Comparison of ENCODE assay signal across 17 cellular contexts in genomic region chr3:149270180-149270579, GRCh38. TPM values are rescaled to one million over a fixed set of nuclear protein-coding genes. Genes with fewer than 3 reads are reported as not detected.
DNase-seq lines count a peak whose midpoint lies in the region; ATAC-seq and TF ChIP-seq lines count a peak whose summit lies in the region.
"Had no signal": no experiment of that assay in that cellular context is flagged by ENCODE, and none has a peak within 500 bp of the region (broad histone marks: within the 10 kb centered on the region; RNA-seq: fewer than 3 reads in every experiment).

No MANE protein-coding gene starts in this region.

- H3K79me2 ChIP-seq in osteoblast (ENCODE audit: insufficient read depth, low read length): no peaks in the 10 kb centered on the region

- peak overlapping the region; percentile 9 for H3K4me2 ChIP-seq in osteoblast (ENCODE audit: insufficient read depth, low read length)

- no peaks in the 10 kb centered on the region for H3K4me1 ChIP-seq in HEK293 (ENCODE audit: control insufficient read depth, insufficient read depth, low read length)
- H3K4me1 ChIP-seq in osteoblast (ENCODE audit: insufficient read depth, low read length): peaks cover 5% of the 10 kb centered on the region

- H3K4me3 Mint-ChIP-seq in chondrocyte (ENCODE audit: unreplicated experiment): no peak overlapping the region
- H3K4me3 Mint-ChIP-seq: B cell; CD4-positive, alpha-beta memory T cell; HFFc6 had no signal

- TF ChIP-seq CTCF in HEK293 (tag by site-specific recombination; IDR thresholded peaks at IDR 0.05) (no peak), chondrocyte (IDR thresholded peaks at IDR 0.05) (no peak), osteoblast (IDR thresholded peaks at IDR 0.05; ENCODE audit: extremely low read depth, low read depth, low read length) (no peak), lower leg skin (IDR thresholded peaks at IDR 0.05) (no peak)

- no peaks in the 10 kb centered on the region for H3K9me3 Mint-ChIP-seq in chondrocyte (ENCODE audit: low read depth)
- H3K9me3 Mint-ChIP-seq: CD4-positive, alpha-beta memory T cell; HFFc6 had no signal

- H3K9me3 ChIP-seq in HEK293 (ENCODE audit: control insufficient read depth, insufficient read depth, low read depth, low read length) (no peaks in the 10 kb centered on the region), osteoblast (ENCODE audit: low read depth, low read length) (no peaks in the 10 kb centered on the region)
- H3K9me3 ChIP-seq: MG63 had no signal

- intact Hi-C loops in lower leg skin (cut with DNase I; ENCODE audit: low total_unique reads): loop anchor here (10.0 kb wide), 1 partner anchor 405 kb away; the partner anchor contains the start of gene CPA3

- H3K4me3 ChIP-seq in HEK293 (ENCODE audit: low read depth, low read length) (no peak overlapping the region), osteoblast (ENCODE audit: insufficient read depth, low read length) (no peak overlapping the region), lower leg skin (ENCODE audit: low read depth, poor library complexity, severe bottlenecking) (no peak overlapping the region)
- H3K4me3 ChIP-seq: MG63 had no signal

- CTCF ChIA-PET in HEK293 (lab: Yijun Ruan, JAX): interaction anchor here (0.6 to 4.0 kb wide), 3 partner anchors 15 to 207 kb away, joined by 3 to 42 read pairs (median 5); no protein-coding TSS in a partner anchor

- POLR2A ChIA-PET in HEK293 (lab: Yijun Ruan, JAX): no interaction called here

- no peaks in the 10 kb centered on the region for H3K27me3 ChIP-seq in osteoblast (ENCODE audit: insufficient read depth, low read length)
- H3K27me3 ChIP-seq: MG63 had no signal

- no peaks in the 10 kb centered on the region for H3K36me3 ChIP-seq in HEK293 (ENCODE audit: control insufficient read depth in 2 of 2, insufficient read depth in 1 of 2, low read length in 2 of 2)
- H3K36me3 ChIP-seq in osteoblast (ENCODE audit: insufficient read depth, low read length): no peaks in the 10 kb centered on the region
- H3K36me3 ChIP-seq: MG63 had no signal

- peak; percentile 60 for DNase-seq in EL
- no peak for DNase-seq in chondrocyte (ENCODE audit: low spot score)
- DNase-seq in osteoblast (ENCODE audit: insufficient read length, low spot score, missing footprints): no peak
- no peak for DNase-seq in lower leg skin (ENCODE audit: low spot score in 2 of 2)
- DNase-seq: CD4-positive, alpha-beta memory T cell; DMS79 treated with DMSO at 0.1 percent for 48 hours; HFFc6; MG63; NCI-H1105; NCI-H1694 treated with DMSO at 0.1 percent for 48 hours; NCI-H446; NCI-H748 treated with DMSO at 0.1 percent for 48 hours; Right ventricle myocardium superior had no signal

- H3K27ac Mint-ChIP-seq in chondrocyte (ENCODE audit: unreplicated experiment): peak overlapping the region; percentile 39
- H3K27ac Mint-ChIP-seq: B cell, HFFc6 had no signal

- H3K27ac ChIP-seq in HEK293 (ENCODE audit: extremely low read depth, low read depth, low read length): no peak overlapping the region
- H3K27ac ChIP-seq in osteoblast (ENCODE audit: low read depth, low read length): no peak overlapping the region

- no peaks in the 10 kb centered on the region for H3K27me3 Mint-ChIP-seq in chondrocyte (ENCODE audit: low read depth)
- H3K27me3 Mint-ChIP-seq: B cell had no signal

- no peaks in the 10 kb centered on the region for H4K20me1 ChIP-seq in osteoblast (ENCODE audit: insufficient read depth, low read length)

- H2AFZ ChIP-seq in osteoblast (ENCODE audit: low read length): peak overlapping the region; percentile 52

- peaks cover 30% of the 10 kb centered on the region for H3K4me1 Mint-ChIP-seq in chondrocyte (ENCODE audit: low read depth)

- no peaks in the 10 kb centered on the region for H3K36me3 Mint-ChIP-seq in chondrocyte (ENCODE audit: low read depth)
- H3K36me3 Mint-ChIP-seq: CD4-positive, alpha-beta memory T cell had no signal

- no peak for TF ChIP-seq POLR2A in lower leg skin (IDR thresholded peaks at IDR 0.05)

- WGBS in lower leg skin, 2 donors: 35 to 48% methylated on average over 2 of the region's 2 CpGs

- ATAC-seq in GM18907 (IDR thresholded peaks at IDR 0.05; ENCODE audit: unreplicated experiment) (no peak), HG02571 (IDR thresholded peaks at IDR 0.05; ENCODE audit: unreplicated experiment) (no peak)

TF ChIP-seq in HEK293, 187 proteins besides CTCF, POLR2A, EP300 and RAD21:
- TF ChIP-seq, protein P1, sequence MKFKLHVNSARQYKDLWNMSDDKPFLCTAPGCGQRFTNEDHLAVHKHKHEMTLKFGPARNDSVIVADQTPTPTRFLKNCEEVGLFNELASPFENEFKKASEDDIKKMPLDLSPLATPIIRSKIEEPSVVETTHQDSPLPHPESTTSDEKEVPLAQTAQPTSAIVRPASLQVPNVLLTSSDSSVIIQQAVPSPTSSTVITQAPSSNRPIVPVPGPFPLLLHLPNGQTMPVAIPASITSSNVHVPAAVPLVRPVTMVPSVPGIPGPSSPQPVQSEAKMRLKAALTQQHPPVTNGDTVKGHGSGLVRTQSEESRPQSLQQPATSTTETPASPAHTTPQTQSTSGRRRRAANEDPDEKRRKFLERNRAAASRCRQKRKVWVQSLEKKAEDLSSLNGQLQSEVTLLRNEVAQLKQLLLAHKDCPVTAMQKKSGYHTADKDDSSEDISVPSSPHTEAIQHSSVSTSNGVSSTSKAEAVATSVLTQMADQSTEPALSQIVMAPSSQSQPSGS (tag by site-specific recombination; IDR thresholded peaks at IDR 0.05; ENCODE audit: low read depth): peak; percentile 53
- no peak for TF ChIP-seq GLIS2 (tag by site-specific recombination; IDR thresholded peaks at IDR 0.05)

RNA-seq across cellular contexts. Expression of gene CP, which starts 48.6 kb away (rescaled TPM):
- total RNA-seq in chondrocyte (not detected in 3 replicates), osteoblast (0.88 and 1.4 TPM in 2 replicates), lower leg skin (10 to 100 TPM in 3 of 4 donors, 1 to 10 TPM in 1; 7.2 to 35.8 (median 13.0) TPM)
- total RNA-seq: B cell; CD4-positive, alpha-beta memory T cell; HFFc6 had no signal
